ENCODE assay signal across 8 cellular contexts in the genomic region with DNA sequence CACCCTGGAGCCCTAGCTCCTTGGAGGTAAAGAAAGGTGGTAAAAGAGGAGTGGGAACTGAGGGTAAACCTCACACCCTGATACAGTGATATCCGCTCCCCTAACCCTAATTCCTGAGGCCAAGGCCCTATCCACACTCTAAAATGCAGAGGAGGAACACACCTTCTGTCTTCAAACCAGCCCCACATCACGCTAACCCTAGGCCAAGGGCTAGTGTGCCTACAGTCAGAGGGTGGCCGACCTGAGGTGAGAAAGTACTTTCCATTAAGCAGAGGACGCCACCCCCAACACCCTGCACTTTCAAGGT. TPM values are rescaled to one million over a fixed set of nuclear protein-coding genes. Genes with fewer than 3 reads are reported as not detected.
A peak's percentile ranks its signal among the peaks of the same experiment; 100 is the strongest.
DNase-seq lines count a peak whose midpoint lies in the region; ATAC-seq and TF ChIP-seq lines count a peak whose summit lies in the region.

No MANE protein-coding gene starts in this region.

- ATAC-seq in Right ventricle myocardium superior (ENCODE audit: poor library complexity) (no peak), body of pancreas (no peak), lung (ENCODE audit: insufficient read depth, low FRiP score) (no peak), upper lobe of left lung (ENCODE audit: low FRiP score in 2 of 2) (no peak), GM18861 (IDR thresholded peaks at IDR 0.05; ENCODE audit: unreplicated experiment) (no peak)

- H3K4me3 ChIP-seq in cardiac muscle cell, result peak overlapping the region; percentile 89
- H3K4me3 ChIP-seq in body of pancreas, result peak overlapping the region; percentile 67 to 95
- peak overlapping the region; percentile 77 for H3K4me3 ChIP-seq in lung
- H3K4me3 ChIP-seq in upper lobe of left lung, result peak overlapping the region; percentile 76 to 91 (median 83)

- H3K9me3 ChIP-seq in cardiac muscle cell (ENCODE audit: low read depth), result no peaks in the 10 kb centered on the region
- no peaks in the 10 kb centered on the region for H3K9me3 ChIP-seq in body of pancreas
- H3K9me3 ChIP-seq in lung (ENCODE audit: control insufficient read depth in 2 of 2, insufficient read depth in 1 of 2, low read length in 1 of 2), result no peaks in the 10 kb centered on the region
- H3K9me3 ChIP-seq in upper lobe of left lung, result no peaks in the 10 kb centered on the region

- TF ChIP-seq POLR2A in body of pancreas (IDR thresholded peaks at IDR 0.05) (no peak), upper lobe of left lung (IDR thresholded peaks at IDR 0.05) (no peak)

- H3K36me3 ChIP-seq in cardiac muscle cell (no peaks in the 10 kb centered on the region), body of pancreas (replicated peaks in 1 of 2; ENCODE audit: insufficient read depth in 1 of 2, low read depth in 2 of 2) (no peaks in the 10 kb centered on the region), lung (ENCODE audit: control insufficient read depth in 2 of 2, insufficient read depth in 2 of 2, low read length in 2 of 2) (peaks cover 0 to 6% of the 10 kb centered on the region in 2 donors), upper lobe of left lung (peaks cover 0 to 9% (median 8%) of the 10 kb centered on the region in 4 donors)

- H3K27me3 ChIP-seq in cardiac muscle cell (peaks cover 9% of the 10 kb centered on the region), body of pancreas (no peaks in the 10 kb centered on the region), lung (ENCODE audit: control insufficient read depth, insufficient read depth) (no peaks in the 10 kb centered on the region), upper lobe of left lung (no peaks in the 10 kb centered on the region)

- intact Hi-C loops in Right ventricle myocardium superior (cut with DNase I) (no loop called here), body of pancreas (cut with DNase I) (no loop called here), posterior cingulate gyrus (cut with DNase I) (loop anchor here (2.0 kb wide), 1 partner anchor 17 kb away; the partner anchor contains the start of gene DIAPH1)

- H3K27ac ChIP-seq in cardiac muscle cell (peak overlapping the region; percentile 86), body of pancreas (peak overlapping the region; percentile 66 to 78 (median 68)), lung (ENCODE audit: low read depth in 1 of 2, low read length in 1 of 2) (peak overlapping the region; percentile 34 to 82), upper lobe of left lung (peak overlapping the region; percentile 63 to 88 (median 80))

- TF ChIP-seq EP300 in upper lobe of left lung (IDR thresholded peaks at IDR 0.05), result no peak

- WGBS in body of pancreas, 2 donors, result 3 to 5% methylated on average over 4 of the region's 4 CpGs
- WGBS in lung, 2 donors, result 6 to 19% methylated on average over 4 of the region's 4 CpGs
- WGBS in upper lobe of left lung, 2 donors, result 6 to 14% methylated on average over 3 to 4 of the region's 4 CpGs

- TF ChIP-seq CTCF in cardiac muscle cell (IDR thresholded peaks at IDR 0.05; ENCODE audit: low read depth, low read length), result no peak
- no peak for TF ChIP-seq CTCF in body of pancreas (IDR thresholded peaks at IDR 0.05)
- TF ChIP-seq CTCF in lung (IDR thresholded peaks at IDR 0.05; ENCODE audit: control extremely low read depth, extremely low read depth), result no peak
- TF ChIP-seq CTCF in upper lobe of left lung (IDR thresholded peaks at IDR 0.05), result no peak

- DNase-seq in cardiac muscle cell (ENCODE audit: low read depth in 1 of 2, low spot score in 1 of 2), result no peak
- DNase-seq in Right ventricle myocardium superior, result no peak
- DNase-seq in body of pancreas, result no peak
- DNase-seq in lung (ENCODE audit: low spot score), result no peak
- DNase-seq in upper lobe of left lung, result no peak
- DNase-seq in posterior cingulate gyrus, result no peak
- no peak for DNase-seq in cerebellar nuclear complex (lab: John Stamatoyannopoulos, UW)

- H3K4me1 ChIP-seq in cardiac muscle cell (ENCODE audit: low read depth), result no peaks in the 10 kb centered on the region
- peaks cover 30% of the 10 kb centered on the region for H3K4me1 ChIP-seq in body of pancreas
- peaks cover 0 to 15% of the 10 kb centered on the region in 2 donors for H3K4me1 ChIP-seq in lung (ENCODE audit: control insufficient read depth in 2 of 2, insufficient read depth in 2 of 2, low read length in 2 of 2)
- H3K4me1 ChIP-seq in upper lobe of left lung, result peaks cover 28 to 45% (median 33%) of the 10 kb centered on the region in 4 donors

RNA-seq across cellular contexts. Expression of gene HDAC3, which starts 0.6 kb away (rescaled TPM):
- total RNA-seq in cardiac muscle cell, result 64.7 and 78.3 TPM in 2 replicates
- 112 and 117 TPM in 2 replicates for polyA plus RNA-seq in cardiac muscle cell
- total RNA-seq in Right ventricle myocardium superior, result 29.1 TPM
- total RNA-seq in body of pancreas, result 10 to 100 TPM; 42.8 to 63.8 TPM
- total RNA-seq in lung, result 10 to 100 TPM; 52.3 to 62.5 TPM
- polyA plus RNA-seq in lung, result 10 to 100 TPM; 35.1 to 41.2 TPM
- total RNA-seq in upper lobe of left lung, result 10 to 100 TPM; 37.2 to 76.5 (median 47.6) TPM

RNA-seq across cellular contexts. Expression of gene RELL2, which starts 0.7 kb away (rescaled TPM):
- total RNA-seq in cardiac muscle cell, result 1.8 and 3.6 TPM in 2 replicates
- 2.3 TPM in 1 of 2 replicates, not detected in the other for polyA plus RNA-seq in cardiac muscle cell
- 0.86 TPM for total RNA-seq in Right ventricle myocardium superior
- 1 to 10 TPM; 2.9 to 8.9 TPM for total RNA-seq in body of pancreas
- 1 to 10 TPM; 1.2 to 6.5 TPM for total RNA-seq in lung
- polyA plus RNA-seq in lung, result 1 to 10 TPM; 5.9 to 6.9 TPM
- 1 to 10 TPM; 2.6 to 9.4 (median 6.5) TPM for total RNA-seq in upper lobe of left lung

RNA-seq across cellular contexts. Expression of gene FCHSD1, which starts 15.2 kb away (rescaled TPM):
- total RNA-seq in cardiac muscle cell (9.8 and 24.9 TPM in 2 replicates), Right ventricle myocardium superior (2.6 TPM), body of pancreas (10 to 100 TPM; 34.8 to 40.9 TPM), lung (10 to 100 TPM; 20.3 to 23.2 TPM), upper lobe of left lung (100 to 1,000 TPM in 1 of 6 donors, 10 to 100 TPM in 5; 10.2 to 106 (median 32.7) TPM)
- polyA plus RNA-seq in cardiac muscle cell (7.8 and 13.0 TPM in 2 replicates), lung (10 to 100 TPM; 12.2 to 15.0 TPM)

RNA-seq across cellular contexts. Expression of gene DIAPH1, which starts 17.3 kb away (rescaled TPM):
- total RNA-seq in cardiac muscle cell, result 17.1 and 24.4 TPM in 2 replicates
- polyA plus RNA-seq in cardiac muscle cell, result 24.0 and 31.0 TPM in 2 replicates
- 32.0 TPM for total RNA-seq in Right ventricle myocardium superior
- total RNA-seq in body of pancreas, result 10 to 100 TPM; 28.3 to 47.0 TPM
- total RNA-seq in lung, result 100 to 1,000 TPM in 1 of 2 donors, 10 to 100 TPM in 1; 41.7 to 151 TPM
- 10 to 100 TPM; 54.0 to 74.8 TPM for polyA plus RNA-seq in lung
- 100 to 1,000 TPM in 5 of 6 donors, 10 to 100 TPM in 1; 96.4 to 175 (median 133) TPM for total RNA-seq in upper lobe of left lung

RNA-seq across cellular contexts. Expression of gene ARAP3, which starts 46.0 kb away (rescaled TPM):
- total RNA-seq in cardiac muscle cell (1.5 and 1.6 TPM in 2 replicates), Right ventricle myocardium superior (12.5 TPM), body of pancreas (1 to 10 TPM; 3.9 to 4.6 TPM), lung (10 to 100 TPM; 20.5 to 26.6 TPM), upper lobe of left lung (10 to 100 TPM; 10.1 to 43.0 (median 27.7) TPM)
- polyA plus RNA-seq in cardiac muscle cell (0.59 and 1.4 TPM in 2 replicates), lung (10 to 100 TPM; 15.7 to 19.0 TPM)
